Comparison of ENCODE assay signal across 1 cellular context in the genomic region with DNA sequence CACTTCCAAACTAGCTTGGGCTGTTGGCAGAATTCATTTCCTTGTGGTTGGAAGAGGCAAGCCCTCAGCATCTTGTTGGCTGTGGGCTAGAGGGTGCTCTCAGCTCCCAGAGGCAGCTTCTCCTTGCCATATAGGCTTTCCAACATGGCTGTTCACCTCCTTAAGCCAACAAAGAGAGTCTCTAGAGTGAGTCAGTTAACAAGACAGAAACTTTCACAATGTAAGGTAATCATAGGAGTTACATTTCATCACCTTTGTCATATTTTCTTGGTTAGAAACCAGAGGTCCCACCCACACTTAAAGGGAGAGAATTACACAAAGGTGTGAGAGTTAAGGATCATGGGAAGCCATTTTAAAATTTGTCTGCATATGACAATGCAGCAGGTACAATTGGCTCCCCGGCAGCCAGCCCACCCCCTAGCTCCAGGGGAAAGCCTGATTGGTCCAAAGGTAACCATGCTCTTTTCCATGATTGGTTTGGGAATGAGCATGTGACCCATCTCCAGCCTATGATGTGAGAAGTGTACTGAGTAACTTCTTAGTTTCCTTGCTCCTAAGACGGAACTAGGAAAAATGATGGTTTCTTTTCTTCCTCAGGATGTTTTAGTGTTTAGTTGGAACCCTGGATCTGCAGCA.
TF ChIP-seq lines count a peak whose summit lies in the region.

No MANE protein-coding gene starts in this region.

TF ChIP-seq in HEK293, 187 proteins besides CTCF, POLR2A, EP300 and RAD21 (continued from another document):
- TF ChIP-seq, protein P1, sequence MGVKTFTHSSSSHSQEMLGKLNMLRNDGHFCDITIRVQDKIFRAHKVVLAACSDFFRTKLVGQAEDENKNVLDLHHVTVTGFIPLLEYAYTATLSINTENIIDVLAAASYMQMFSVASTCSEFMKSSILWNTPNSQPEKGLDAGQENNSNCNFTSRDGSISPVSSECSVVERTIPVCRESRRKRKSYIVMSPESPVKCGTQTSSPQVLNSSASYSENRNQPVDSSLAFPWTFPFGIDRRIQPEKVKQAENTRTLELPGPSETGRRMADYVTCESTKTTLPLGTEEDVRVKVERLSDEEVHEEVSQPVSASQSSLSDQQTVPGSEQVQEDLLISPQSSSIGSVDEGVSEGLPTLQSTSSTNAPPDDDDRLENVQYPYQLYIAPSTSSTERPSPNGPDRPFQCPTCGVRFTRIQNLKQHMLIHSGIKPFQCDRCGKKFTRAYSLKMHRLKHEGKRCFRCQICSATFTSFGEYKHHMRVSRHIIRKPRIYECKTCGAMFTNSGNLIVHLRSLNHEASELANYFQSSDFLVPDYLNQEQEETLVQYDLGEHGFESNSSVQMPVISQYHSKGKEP (tag by site-specific recombination; IDR thresholded peaks at IDR 0.05): no peak
